Comparison of ENCODE assay signal across 1 cellular context in the genomic region with DNA sequence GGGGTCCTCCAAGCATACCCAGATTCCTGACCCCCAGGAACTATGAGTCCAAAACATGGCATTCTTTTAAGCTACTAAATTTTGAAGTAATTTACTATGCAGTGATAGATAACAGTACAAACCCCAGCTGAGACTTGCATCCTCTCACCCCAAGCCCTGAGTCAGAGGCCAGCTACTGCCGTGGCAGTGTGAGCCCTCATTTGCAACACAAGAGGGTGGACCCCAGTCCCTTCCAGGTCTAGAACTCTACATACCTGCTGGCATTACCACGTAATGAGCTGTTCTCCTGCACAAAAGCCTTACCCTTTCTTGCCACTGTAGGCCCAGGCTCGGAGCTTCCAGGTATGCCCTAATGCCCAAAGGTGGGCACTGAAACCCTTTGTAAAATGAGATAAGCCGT.
TF ChIP-seq lines count a peak whose summit lies in the region.

No MANE protein-coding gene starts in this region.

TF ChIP-seq in WTC11, 78 proteins besides CTCF, POLR2A, EP300 and RAD21:
- TF ChIP-seq USF2 (CRISPR knock-in tag; IDR thresholded peaks at IDR 0.05) (no peak), TEAD4 (CRISPR knock-in tag; IDR thresholded peaks at IDR 0.05) (no peak), TP53 (CRISPR knock-in tag; IDR thresholded peaks at IDR 0.05) (no peak), ATF1 (CRISPR knock-in tag; IDR thresholded peaks at IDR 0.05) (no peak), MAX (CRISPR knock-in tag; IDR thresholded peaks at IDR 0.05) (no peak), CREB1 (CRISPR knock-in tag; IDR thresholded peaks at IDR 0.05) (no peak), KAT7 (CRISPR knock-in tag; IDR thresholded peaks at IDR 0.05; ENCODE audit: borderline replicate concordance) (no peak)
- TF ChIP-seq, protein P1, sequence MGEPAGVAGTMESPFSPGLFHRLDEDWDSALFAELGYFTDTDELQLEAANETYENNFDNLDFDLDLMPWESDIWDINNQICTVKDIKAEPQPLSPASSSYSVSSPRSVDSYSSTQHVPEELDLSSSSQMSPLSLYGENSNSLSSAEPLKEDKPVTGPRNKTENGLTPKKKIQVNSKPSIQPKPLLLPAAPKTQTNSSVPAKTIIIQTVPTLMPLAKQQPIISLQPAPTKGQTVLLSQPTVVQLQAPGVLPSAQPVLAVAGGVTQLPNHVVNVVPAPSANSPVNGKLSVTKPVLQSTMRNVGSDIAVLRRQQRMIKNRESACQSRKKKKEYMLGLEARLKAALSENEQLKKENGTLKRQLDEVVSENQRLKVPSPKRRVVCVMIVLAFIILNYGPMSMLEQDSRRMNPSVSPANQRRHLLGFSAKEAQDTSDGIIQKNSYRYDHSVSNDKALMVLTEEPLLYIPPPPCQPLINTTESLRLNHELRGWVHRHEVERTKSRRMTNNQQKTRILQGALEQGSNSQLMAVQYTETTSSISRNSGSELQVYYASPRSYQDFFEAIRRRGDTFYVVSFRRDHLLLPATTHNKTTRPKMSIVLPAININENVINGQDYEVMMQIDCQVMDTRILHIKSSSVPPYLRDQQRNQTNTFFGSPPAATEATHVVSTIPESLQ (CRISPR knock-in tag; IDR thresholded peaks at IDR 0.05) = no peak
TF ChIP-seq in WTC11: peak in this region for 0.
